Comparison of ENCODE assay signal across 29 cellular contexts in the genomic region with DNA sequence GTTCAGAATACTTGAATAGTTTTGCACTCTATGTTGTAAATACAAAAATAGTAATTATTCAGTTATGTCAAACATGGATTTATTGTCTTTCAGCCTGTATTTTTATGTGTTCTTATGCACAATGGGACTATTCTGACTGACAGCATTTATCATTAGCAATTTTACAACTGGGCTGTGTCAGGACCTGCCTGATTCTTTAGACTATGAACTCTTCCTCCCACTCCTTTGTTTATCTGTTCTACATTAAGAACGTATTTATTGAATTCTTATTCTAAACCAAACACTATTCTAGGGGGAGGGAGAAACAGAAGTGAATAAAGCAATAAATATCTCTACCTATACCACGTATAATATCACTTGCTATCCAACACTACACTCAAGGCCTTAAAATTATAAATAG.
"Had no signal": no experiment of that assay in that cellular context is flagged by ENCODE, and none has a peak within 500 bp of the region (broad histone marks: within the 10 kb centered on the region; RNA-seq: fewer than 3 reads in every experiment).

No MANE protein-coding gene starts in this region.

- H3K9ac ChIP-seq: parathyroid adenoma had no signal

- H3K9me3 ChIP-seq: gastrocnemius medialis, mucosa of descending colon, right lobe of liver, thyroid gland, vagina had no signal

- H3K36me3 Mint-ChIP-seq: memory B cell; naive B cell; stimulated activated effector memory CD8-positive, alpha-beta T cell treated with anti-CD3 and anti-CD28 coated beads, Interleukin-12 subunit alpha, Interleukin-12 subunit beta, amount 100 ng/mL, for 72 hours had no signal

- ATAC-seq: esophagus mucosa; gastrocnemius medialis; left lobe of liver; mucosa of descending colon; natural killer cell treated with Interleukin-12 subunit alpha and Interleukin-12 subunit beta and Interleukin-15 and Interleukin-18, amount 100 ng/mL, for 72 hours; right lobe of liver; stimulated activated effector memory CD8-positive, alpha-beta T cell treated with anti-CD3 and anti-CD28 coated beads, Interleukin-12 subunit alpha, Interleukin-12 subunit beta, amount 100 ng/mL, for 72 hours had no signal

- H3K4me3 ChIP-seq: dorsolateral prefrontal cortex, gastrocnemius medialis, lung, mucosa of descending colon, right lobe of liver, smooth muscle cell, stomach, thyroid gland, vagina had no signal

- H3K4me2 ChIP-seq: smooth muscle cell had no signal

- DNase-seq: dorsolateral prefrontal cortex; effector CD4-positive, alpha-beta T cell; foreskin fibroblast; gastrocnemius medialis; head of caudate nucleus; kidney; mucosa of descending colon; naive B cell; right lobe of liver; stimulated activated CD4-positive, alpha-beta T cell treated with anti-CD3 and anti-CD28 coated beads, Interleukin-12 subunit alpha, Interleukin-12 subunit beta, amount 100 ng/mL, for 4 hours; stimulated activated CD4-positive, alpha-beta T cell treated with anti-CD3 and anti-CD28 coated beads, Interleukin-1b, Interleukin-23, amount 100 ng/mL, for 48 hours; stimulated activated CD4-positive, alpha-beta T cell treated with anti-CD3 and anti-CD28 coated beads, Interleukin-4, amount 100 ng/mL, for 1 hour; stimulated activated naive CD4-positive, alpha-beta T cell treated with Interleukin-2 at 50 U/mL for 16 hours; stomach; thyroid gland; trophoblast cell had no signal

- H3K79me2 ChIP-seq: parathyroid adenoma had no signal

- H3K27me3 ChIP-seq: dorsolateral prefrontal cortex, gastrocnemius medialis, right lobe of liver, stomach, thyroid gland, vagina had no signal

- H3K4me1 ChIP-seq: gastrocnemius medialis, parathyroid adenoma, right lobe of liver, stomach, thyroid gland, vagina had no signal

- H3K4me3 Mint-ChIP-seq: memory B cell; mesothelial cell of epicardium; naive B cell; natural killer cell treated with Interleukin-12 subunit alpha and Interleukin-12 subunit beta and Interleukin-15 and Interleukin-18, amount 100 ng/mL, for 72 hours; neural crest cell; stimulated activated effector memory CD8-positive, alpha-beta T cell treated with anti-CD3 and anti-CD28 coated beads, Interleukin-12 subunit alpha, Interleukin-12 subunit beta, amount 100 ng/mL, for 72 hours had no signal

- H3K27me3 Mint-ChIP-seq: memory B cell; naive B cell; natural killer cell treated with Interleukin-12 subunit alpha and Interleukin-12 subunit beta and Interleukin-15 and Interleukin-18, amount 100 ng/mL, for 72 hours; progenitor cell of endocrine pancreas had no signal

- H3K27ac Mint-ChIP-seq: memory B cell; naive B cell; natural killer cell treated with Interleukin-12 subunit alpha and Interleukin-12 subunit beta and Interleukin-15 and Interleukin-18, amount 100 ng/mL, for 72 hours; progenitor cell of endocrine pancreas; stimulated activated effector memory CD8-positive, alpha-beta T cell treated with anti-CD3 and anti-CD28 coated beads, Interleukin-12 subunit alpha, Interleukin-12 subunit beta, amount 100 ng/mL, for 72 hours had no signal

- H3K27ac ChIP-seq: dorsolateral prefrontal cortex, epithelial cell of prostate, gastrocnemius medialis, parathyroid adenoma, right lobe of liver, stomach, thyroid gland, vagina had no signal

- H3K4me1 Mint-ChIP-seq: memory B cell; naive B cell; neural crest cell; stimulated activated effector memory CD8-positive, alpha-beta T cell treated with anti-CD3 and anti-CD28 coated beads, Interleukin-12 subunit alpha, Interleukin-12 subunit beta, amount 100 ng/mL, for 72 hours had no signal

- H3K36me3 ChIP-seq: gastrocnemius medialis, right lobe of liver, stomach, thyroid gland, vagina had no signal
